ENCODE assay signal across 16 cellular contexts in the genomic region with DNA sequence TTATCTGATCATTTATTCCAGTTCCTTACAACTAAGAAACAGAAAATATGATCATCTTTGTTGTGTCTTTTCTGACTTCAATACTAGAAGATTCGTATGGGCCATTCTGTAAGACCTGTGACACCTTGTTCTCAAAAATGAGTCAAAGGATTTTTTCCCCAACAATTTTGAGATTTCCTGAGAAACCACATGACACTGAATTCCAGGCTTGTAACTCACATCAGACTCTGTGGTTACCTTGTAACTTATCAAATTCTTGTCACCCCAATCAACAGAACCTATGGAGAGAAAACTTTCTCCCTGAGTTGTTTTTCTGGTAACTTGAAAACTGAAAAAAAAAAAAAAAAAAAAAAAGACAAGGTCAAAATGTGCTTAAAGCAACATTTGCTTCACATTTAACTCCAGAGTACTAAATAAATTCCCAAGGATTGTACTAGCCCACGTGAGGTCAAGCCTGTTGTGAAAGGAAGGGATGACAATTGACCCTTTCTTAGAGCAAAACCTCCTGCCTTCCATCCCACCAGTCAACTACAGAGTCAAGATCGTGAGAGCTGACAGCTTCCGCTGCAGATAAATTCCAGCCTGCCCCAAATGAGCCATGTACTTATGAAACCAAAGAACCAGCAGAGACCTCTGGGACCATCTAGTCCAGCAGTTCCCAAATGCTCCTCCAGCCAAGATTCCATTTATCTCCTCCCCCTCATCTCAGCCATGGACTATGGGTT.
DNase-seq lines count a peak whose midpoint lies in the region; ATAC-seq, FAIRE-seq and TF ChIP-seq lines count a peak whose summit lies in the region.
"Had no signal": no experiment of that assay in that cellular context is flagged by ENCODE, and none has a peak within 500 bp of the region (broad histone marks: within the 10 kb centered on the region; RNA-seq: fewer than 3 reads in every experiment).

No MANE protein-coding gene starts in this region.

- H3K4me3 Mint-ChIP-seq in WTC11: no peak overlapping the region
- H3K4me3 Mint-ChIP-seq: naive B cell; T-helper 2 cell treated with Interferon-gamma antibody and Interleukin-4, amounts not matched to agents 5 μg/mL and 100 μg/mL, for 36 hours had no signal

- H3K27ac Mint-ChIP-seq in WTC11: no peak overlapping the region
- H3K27ac Mint-ChIP-seq: naive B cell; T-helper 2 cell treated with Interferon-gamma antibody and Interleukin-4, amounts not matched to agents 5 μg/mL and 100 μg/mL, for 36 hours had no signal

- no peaks in the 10 kb centered on the region for H3K79me2 ChIP-seq in mesendoderm (ENCODE audit: control insufficient read depth, insufficient read depth, low read length)

- FAIRE-seq in RCC 7860 (lab: Jason Lieb, UNC): peak; percentile 93
- FAIRE-seq: endometrium, small intestine had no signal

- no peak for TF ChIP-seq CTCF in epithelial cell of proximal tubule (conservative IDR thresholded peaks at IDR 0.05; ENCODE audit: low read depth, low read length)
- no peak for TF ChIP-seq CTCF in WTC11 (IDR thresholded peaks at IDR 0.05)

- no peak overlapping the region for H3K23ac ChIP-seq in mesendoderm (ENCODE audit: low read length)

- no peak overlapping the region for H4K8ac ChIP-seq in mesendoderm (ENCODE audit: low read depth, low read length)

- H2AK5ac ChIP-seq in mesendoderm (ENCODE audit: low read length): no peak overlapping the region

- H2BK15ac ChIP-seq in mesendoderm (replicated peaks; ENCODE audit: low read depth): no peak overlapping the region

- H3K27ac ChIP-seq in mesendoderm (ENCODE audit: low read depth, low read length): no peak overlapping the region
- H3K27ac ChIP-seq: C4-2B, vagina had no signal

- H3K56ac ChIP-seq in mesendoderm (ENCODE audit: low read length): no peak overlapping the region

- no peaks in the 10 kb centered on the region for H3K36me3 ChIP-seq in mesendoderm (ENCODE audit: control insufficient read depth, insufficient read depth, low read length)
- H3K36me3 ChIP-seq: vagina had no signal

- H4K5ac ChIP-seq in mesendoderm (ENCODE audit: low read length): no peak overlapping the region

- H2BK5ac ChIP-seq in mesendoderm (ENCODE audit: low read length): no peak overlapping the region

- H3K18ac ChIP-seq in mesendoderm (ENCODE audit: low read length): no peak overlapping the region

- no peaks in the 10 kb centered on the region for H3K27me3 Mint-ChIP-seq in WTC11 (ENCODE audit: low read depth)
- H3K27me3 Mint-ChIP-seq: naive B cell had no signal

- no peak overlapping the region for H2BK120ac ChIP-seq in mesendoderm (ENCODE audit: low read depth, low read length)

- peaks cover 28% of the 10 kb centered on the region for H3K4me1 Mint-ChIP-seq in WTC11
- H3K4me1 Mint-ChIP-seq: naive B cell had no signal

- peaks cover 22% of the 10 kb centered on the region for H3K9me3 Mint-ChIP-seq in WTC11

- H3K9ac ChIP-seq in mesendoderm (ENCODE audit: low read length): no peak overlapping the region

- no peaks in the 10 kb centered on the region for H3K27me3 ChIP-seq in mesendoderm (ENCODE audit: insufficient read depth, low read length, poor library complexity)
- H3K27me3 ChIP-seq: vagina had no signal

- H3K36me3 Mint-ChIP-seq in WTC11: peaks cover 10% of the 10 kb centered on the region
- H3K36me3 Mint-ChIP-seq: naive B cell had no signal

- DNase-seq in COLO829 (ENCODE audit: low spot score) (peak; percentile 9), RCC 7860 (ENCODE audit: low spot score) (peak; percentile 88), epithelial cell of proximal tubule (ENCODE audit: low read depth) (peak; percentile 74), mesendoderm (peak; percentile 27), WTC11 (ENCODE audit: low spot score) (no peak)
- no peak for DNase-seq in stimulated activated naive CD4-positive, alpha-beta T cell (lab: John Stamatoyannopoulos, UW)
- DNase-seq in activated effector memory CD4-positive, alpha-beta T cell treated with anti-CD3 and anti-CD28 coated beads, Interleukin-2, amount 50 U/mL, for 16 hours: no peak
- DNase-seq: amniotic stem cell, naive B cell, NCI-H2029, small intestine had no signal

- H3K4me2 ChIP-seq in mesendoderm (ENCODE audit: low read length): no peak overlapping the region

- ATAC-seq in WTC11 (no peak), GM19395 (IDR thresholded peaks at IDR 0.05; ENCODE audit: unreplicated experiment) (no peak)

- no CpG with 5 or more reads among the region's 4 CpGs for WGBS in mesendoderm (ENCODE audit: extremely low coverage, insufficient coverage, low lambda C conversion rate)

- CTCF ChIA-PET in WTC11 (lab: Charles Lee): no interaction called here

- no peaks in the 10 kb centered on the region for H3K79me1 ChIP-seq in mesendoderm (ENCODE audit: low read length)

- POLR2A ChIA-PET in WTC11 (lab: Charles Lee): no interaction called here

- H3K4me1 ChIP-seq in mesendoderm (ENCODE audit: control insufficient read depth, low read depth, low read length): no peaks in the 10 kb centered on the region
- H3K4me1 ChIP-seq: vagina had no signal

- no peak overlapping the region for H3K4ac ChIP-seq in mesendoderm (ENCODE audit: low read depth, low read length)

- H3K4me3 ChIP-seq in epithelial cell of proximal tubule (ENCODE audit: low read depth, low read length) (no peak overlapping the region), mesendoderm (ENCODE audit: low read length) (no peak overlapping the region)
- H3K4me3 ChIP-seq: vagina had no signal

TF ChIP-seq in WTC11, 78 proteins besides CTCF, POLR2A, EP300 and RAD21 (continues in another document):
- TF ChIP-seq, protein P1, sequence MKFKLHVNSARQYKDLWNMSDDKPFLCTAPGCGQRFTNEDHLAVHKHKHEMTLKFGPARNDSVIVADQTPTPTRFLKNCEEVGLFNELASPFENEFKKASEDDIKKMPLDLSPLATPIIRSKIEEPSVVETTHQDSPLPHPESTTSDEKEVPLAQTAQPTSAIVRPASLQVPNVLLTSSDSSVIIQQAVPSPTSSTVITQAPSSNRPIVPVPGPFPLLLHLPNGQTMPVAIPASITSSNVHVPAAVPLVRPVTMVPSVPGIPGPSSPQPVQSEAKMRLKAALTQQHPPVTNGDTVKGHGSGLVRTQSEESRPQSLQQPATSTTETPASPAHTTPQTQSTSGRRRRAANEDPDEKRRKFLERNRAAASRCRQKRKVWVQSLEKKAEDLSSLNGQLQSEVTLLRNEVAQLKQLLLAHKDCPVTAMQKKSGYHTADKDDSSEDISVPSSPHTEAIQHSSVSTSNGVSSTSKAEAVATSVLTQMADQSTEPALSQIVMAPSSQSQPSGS (CRISPR knock-in tag; IDR thresholded peaks at IDR 0.05; ENCODE audit: borderline replicate concordance, low read depth): no peak
- no peak for TF ChIP-seq ZNF263 (CRISPR knock-in tag; IDR thresholded peaks at IDR 0.05; ENCODE audit: low read depth)
- TF ChIP-seq IRF2 (CRISPR knock-in tag; IDR thresholded peaks at IDR 0.05; ENCODE audit: borderline replicate concordance, low read depth): no peak
- TF ChIP-seq CREM (CRISPR knock-in tag; IDR thresholded peaks at IDR 0.05): no peak
- no peak for TF ChIP-seq FOXJ3 (CRISPR knock-in tag; IDR thresholded peaks at IDR 0.05; ENCODE audit: borderline replicate concordance)
- TF ChIP-seq, protein P2, sequence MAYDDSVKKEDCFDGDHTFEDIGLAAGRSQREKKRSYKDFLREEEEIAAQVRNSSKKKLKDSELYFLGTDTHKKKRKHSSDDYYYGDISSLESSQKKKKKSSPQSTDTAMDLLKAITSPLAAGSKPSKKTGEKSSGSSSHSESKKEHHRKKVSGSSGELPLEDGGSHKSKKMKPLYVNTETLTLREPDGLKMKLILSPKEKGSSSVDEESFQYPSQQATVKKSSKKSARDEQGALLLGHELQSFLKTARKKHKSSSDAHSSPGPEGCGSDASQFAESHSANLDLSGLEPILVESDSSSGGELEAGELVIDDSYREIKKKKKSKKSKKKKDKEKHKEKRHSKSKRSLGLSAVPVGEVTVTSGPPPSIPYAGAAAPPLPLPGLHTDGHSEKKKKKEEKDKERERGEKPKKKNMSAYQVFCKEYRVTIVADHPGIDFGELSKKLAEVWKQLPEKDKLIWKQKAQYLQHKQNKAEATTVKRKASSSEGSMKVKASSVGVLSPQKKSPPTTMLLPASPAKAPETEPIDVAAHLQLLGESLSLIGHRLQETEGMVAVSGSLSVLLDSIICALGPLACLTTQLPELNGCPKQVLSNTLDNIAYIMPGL (CRISPR knock-in tag; IDR thresholded peaks at IDR 0.05): no peak
- TF ChIP-seq, protein P3, sequence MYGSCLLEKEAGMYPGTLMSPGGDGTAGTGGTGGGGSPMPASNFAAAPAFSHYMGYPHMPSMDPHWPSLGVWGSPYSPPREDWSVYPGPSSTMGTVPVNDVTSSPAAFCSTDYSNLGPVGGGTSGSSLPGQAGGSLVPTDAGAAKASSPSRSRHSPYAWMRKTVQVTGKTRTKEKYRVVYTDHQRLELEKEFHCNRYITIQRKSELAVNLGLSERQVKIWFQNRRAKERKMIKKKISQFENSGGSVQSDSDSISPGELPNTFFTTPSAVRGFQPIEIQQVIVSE (CRISPR knock-in tag; IDR thresholded peaks at IDR 0.05; ENCODE audit: borderline replicate concordance): no peak

Comparison
In these comparisons a context has a peak if more than half of its experiments do, and no peak if none do; other contexts are left out.
1. DNase-seq: peak in COLO829 (single experiment), RCC 7860 (single experiment), epithelial cell of proximal tubule (single experiment) and mesendoderm (single experiment); none in WTC11 (single experiment), stimulated activated naive CD4-positive, alpha-beta T cell (0 of 6) and activated effector memory CD4-positive, alpha-beta T cell treated with anti-CD3 and anti-CD28 coated beads, Interleukin-2, amount 50 U/mL, for 16 hours (single experiment).